Comparison of ENCODE assay signal across 20 cellular contexts in genomic region chr10:75433216-75433615, GRCh38. TPM values are rescaled to one million over a fixed set of nuclear protein-coding genes. Genes with fewer than 3 reads are reported as not detected.
"Had no signal": no experiment of that assay in that cellular context is flagged by ENCODE, and none has a peak within 500 bp of the region (broad histone marks: within the 10 kb centered on the region; RNA-seq: fewer than 3 reads in every experiment).

No MANE protein-coding gene starts in this region.

- H3K36me3 Mint-ChIP-seq: activated naive CD8-positive, alpha-beta T cell; brain; naive B cell; type B pancreatic cell had no signal

- H3K4me3 Mint-ChIP-seq: activated CD4-positive, alpha-beta memory T cell treated with anti-CD3 and anti-CD28 coated beads, Interleukin-2, amount 10 ng/mL, durations not matched to agents 7 days and 5 days; activated T-cell treated with anti-CD3 and anti-CD28 coated beads, Interleukin-2, amount 50 U/mL, for 4 hours; stimulated activated naive CD8-positive, alpha-beta T cell treated with anti-CD3 and anti-CD28 coated beads, Interleukin-15, Interleukin-2, amounts not matched to agents 100 ng/mL and 50 ng/mL, for 24 hours; T-helper 17 cell had no signal

- H3K27ac Mint-ChIP-seq: activated CD4-positive, alpha-beta memory T cell treated with anti-CD3 and anti-CD28 coated beads, Interleukin-2, amount 10 ng/mL, durations not matched to agents 7 days and 5 days; activated naive CD8-positive, alpha-beta T cell; stimulated activated naive CD8-positive, alpha-beta T cell treated with anti-CD3 and anti-CD28 coated beads, Interleukin-15, Interleukin-2, amounts not matched to agents 100 ng/mL and 50 ng/mL, for 24 hours; T-helper 17 cell; type B pancreatic cell had no signal

- ATAC-seq: activated T-cell treated with anti-CD3 and anti-CD28 coated beads, Interleukin-2, amount 50 U/mL, for 4 hours; left colon; right cardiac atrium; T-helper 17 cell had no signal

- H3K9me3 ChIP-seq: prostate gland, suprapubic skin had no signal

- H3K27me3 ChIP-seq: suprapubic skin had no signal

- H3K4me3 ChIP-seq: coronary artery, prostate gland, smooth muscle cell, suprapubic skin had no signal

- H3K27ac ChIP-seq: coronary artery, prostate gland, suprapubic skin had no signal

- H3K4me1 ChIP-seq: prostate gland had no signal

- H3K9me3 Mint-ChIP-seq: activated CD4-positive, alpha-beta memory T cell treated with anti-CD3 and anti-CD28 coated beads, Interleukin-2, amount 10 ng/mL, durations not matched to agents 7 days and 5 days; activated T-cell treated with anti-CD3 and anti-CD28 coated beads, Interleukin-2, amount 50 U/mL, for 4 hours; naive B cell; stimulated activated naive CD8-positive, alpha-beta T cell treated with anti-CD3 and anti-CD28 coated beads, Interleukin-15, Interleukin-2, amounts not matched to agents 100 ng/mL and 50 ng/mL, for 24 hours; type B pancreatic cell had no signal

- DNase-seq: activated CD4-positive, alpha-beta memory T cell treated with anti-CD3 and anti-CD28 coated beads, Interleukin-2, amount 10 ng/mL, durations not matched to agents 7 days and 5 days; activated CD4-positive, alpha-beta T cell treated with anti-CD3 and anti-CD28 coated beads for 4 hours; activated gamma-delta T cell treated with Interleukin-2 at 50 U/mL for 16 hours; activated T-cell treated with anti-CD3 and anti-CD28 coated beads, Interleukin-2, amount 50 U/mL, for 4 hours; amniotic stem cell; central memory CD4-positive, alpha-beta T cell; foreskin fibroblast; left colon; mammary epithelial cell; naive B cell; right cardiac atrium; T-helper 17 cell had no signal

- H3K36me3 ChIP-seq: prostate gland, suprapubic skin had no signal

RNA-seq across cellular contexts. Expression of gene LRMDA, which starts 1.8 kb away (rescaled TPM):
- total RNA-seq: activated CD4-positive, alpha-beta memory T cell treated with anti-CD3 and anti-CD28 coated beads, Interleukin-2, amount 10 ng/mL, durations not matched to agents 7 days and 5 days; activated T-cell treated with anti-CD3 and anti-CD28 coated beads, Interleukin-2, amount 50 U/mL, for 4 hours; T-helper 17 cell had no signal
